In genomic region chr17:76071497-76072148, GRCh38 we compare ENCODE assay signal across 8 cellular contexts. TPM values are rescaled to one million over a fixed set of nuclear protein-coding genes. Genes with fewer than 3 reads are reported as not detected.
DNase-seq lines count a peak whose midpoint lies in the region; ATAC-seq, FAIRE-seq and TF ChIP-seq lines count a peak whose summit lies in the region.

No MANE protein-coding gene starts in this region.

- ATAC-seq in GM18907 (IDR thresholded peaks at IDR 0.05; ENCODE audit: unreplicated experiment): peak; percentile 9

- TF ChIP-seq CTCF in RWPE1 (conservative IDR thresholded peaks at IDR 0.05; ENCODE audit: low read depth) (no peak), endothelial cell of umbilical vein (IDR thresholded peaks at IDR 0.05; ENCODE audit: extremely low read depth in 1 of 2, insufficient read depth in 1 of 2, low read depth in 1 of 2, low read length in 2 of 2) (no peak)

- H4K91ac ChIP-seq in trophoblast cell (ENCODE audit: low read depth, low read length): peak overlapping the region; percentile 49

- H3K14ac ChIP-seq in trophoblast cell (ENCODE audit: low read length): peak overlapping the region; percentile 86

- DNase-seq in RWPE1 (ENCODE audit: low spot score) (no peak), endothelial cell of umbilical vein (ENCODE audit: low read depth, low spot score) (no peak), trophoblast cell (no peak), NCI-H187 treated with DMSO at 0.1 percent for 48 hours (lab: John Stamatoyannopoulos, UW) (no peak), dedifferentiated amniotic fluid mesenchymal stem cell (ENCODE audit: extremely low spot score) (no peak), HCEC 1CT (no peak), foreskin melanocyte (no peak)

- H4K8ac ChIP-seq in trophoblast cell (ENCODE audit: low read depth, low read length): peak overlapping the region; percentile 61

- H3K23ac ChIP-seq in trophoblast cell (ENCODE audit: low read length): no peak overlapping the region

- H3K27me3 ChIP-seq in endothelial cell of umbilical vein (ENCODE audit: control insufficient read depth in 2 of 2, insufficient read depth in 2 of 2, low read length in 2 of 2) (peaks cover 27 to 33% of the 10 kb centered on the region in 2 experiments), trophoblast cell (ENCODE audit: insufficient read depth, low read length) (peaks cover 31% of the 10 kb centered on the region)

- H3K9me1 ChIP-seq in endothelial cell of umbilical vein (replicated peaks; ENCODE audit: control insufficient read depth, extremely low read depth, insufficient read depth, low read length): no peaks in the 10 kb centered on the region

- H2BK12ac ChIP-seq in trophoblast cell (ENCODE audit: low read length): no peak overlapping the region

- no peak for TF ChIP-seq POLR2A in endothelial cell of umbilical vein (IDR thresholded peaks at IDR 0.05; ENCODE audit: low read depth, low read length)

- H2AFZ ChIP-seq in endothelial cell of umbilical vein (ENCODE audit: low read depth, low read length) (peak overlapping the region; percentile 43), trophoblast cell (ENCODE audit: insufficient read depth, low read length, poor library complexity) (peak overlapping the region; percentile 7)

- intact Hi-C loops in endothelial cell of umbilical vein (cut with micrococcal nuclease): loop anchor here (1.0 to 5.0 kb wide), 2 partner anchors 32 to 44 kb away; partner anchors contain the start of genes EVPL and EXOC7

- H3K4me2 ChIP-seq in endothelial cell of umbilical vein (ENCODE audit: insufficient read depth, low read length): peak overlapping the region; percentile 87
- H3K4me2 ChIP-seq in trophoblast cell (ENCODE audit: low read length): peak overlapping the region; percentile 95

- peaks cover 2% of the 10 kb centered on the region for H4K20me1 ChIP-seq in endothelial cell of umbilical vein (replicated peaks; ENCODE audit: control insufficient read depth, extremely low read depth, insufficient read depth, low read length)

- peak overlapping the region; percentile 54 for H2BK5ac ChIP-seq in trophoblast cell (ENCODE audit: low read depth, low read length, poor library complexity)

- H3K79me1 ChIP-seq in trophoblast cell (ENCODE audit: low read length): peaks cover 10% of the 10 kb centered on the region

- H3K18ac ChIP-seq in trophoblast cell (ENCODE audit: low read length): peak overlapping the region; percentile 2

- H3K4me1 ChIP-seq in endothelial cell of umbilical vein (ENCODE audit: control insufficient read depth, extremely low read depth, insufficient read depth, low read length) (peaks cover 16% of the 10 kb centered on the region), trophoblast cell (ENCODE audit: control insufficient read depth in 1 of 2, insufficient read depth in 2 of 2, low read length in 2 of 2) (peaks cover 4 to 9% of the 10 kb centered on the region in 2 experiments)

- peak overlapping the region; percentile 85 for H4K12ac ChIP-seq in trophoblast cell (ENCODE audit: low read depth, low read length)

- dilution Hi-C loops in endothelial cell of umbilical vein (cut with MboI; ENCODE audit: extremely low pct_ligation_motif_present, low sequenced_read_pairs): no loop called here

- H2AK5ac ChIP-seq in trophoblast cell (ENCODE audit: low read length): peak overlapping the region; percentile 91

- peak overlapping the region; percentile 21 for H2BK120ac ChIP-seq in trophoblast cell (ENCODE audit: insufficient read depth, low read length, poor library complexity)

- CTCF ChIA-PET in RWPE1 (lab: Yijun Ruan, JAX): interaction anchor here (1.2 kb wide), 1 partner anchor 208 kb away, joined by 5 read pairs; no protein-coding TSS in a partner anchor
- CTCF ChIA-PET in endothelial cell of umbilical vein (lab: Charles Lee): interaction anchor here (1.0 to 1.7 kb wide), 3 partner anchors 11 to 58 kb away, joined by 3 to 10 read pairs (median 3); no protein-coding TSS in a partner anchor

- H3K36me3 ChIP-seq in endothelial cell of umbilical vein (ENCODE audit: control insufficient read depth in 2 of 2, extremely low read depth in 1 of 2, insufficient read depth in 2 of 2, low read length in 2 of 2) (peaks cover 2 to 11% of the 10 kb centered on the region in 2 experiments), trophoblast cell (ENCODE audit: control insufficient read depth in 1 of 2, insufficient read depth in 2 of 2, low read length in 2 of 2) (peaks cover 18 to 20% of the 10 kb centered on the region in 2 experiments)

- H3K4me3 ChIP-seq in endothelial cell of umbilical vein (replicated peaks in 1 of 3; ENCODE audit: insufficient read depth in 1 of 3, low read depth in 1 of 3, low read length in 3 of 3) (peak overlapping the region; percentile 59 to 95 (median 73)), trophoblast cell (ENCODE audit: low read depth, low read length) (peak overlapping the region; percentile 91)

- H3K9me3 ChIP-seq in endothelial cell of umbilical vein (replicated peaks; ENCODE audit: control insufficient read depth, insufficient read depth, low read length) (no peaks in the 10 kb centered on the region), trophoblast cell (ENCODE audit: insufficient read depth, low read depth, low read length) (peaks cover 9% of the 10 kb centered on the region)

- peak overlapping the region; percentile 84 for H3K4ac ChIP-seq in trophoblast cell (ENCODE audit: low read depth, low read length)

- POLR2A ChIA-PET in RWPE1 (lab: Yijun Ruan, JAX; ENCODE audit: low non-redundant PET): interaction anchor here (0.7 kb wide), 1 partner anchor 187 kb away, joined by 4 read pairs; no protein-coding TSS in a partner anchor
- POLR2A ChIA-PET in endothelial cell of umbilical vein (lab: Charles Lee): interaction anchor here (1.2 kb wide), 1 partner anchor 8 kb away, joined by 8 read pairs; no protein-coding TSS in a partner anchor

- peak overlapping the region; percentile 82 for H3K27ac ChIP-seq in RWPE1
- peak overlapping the region; percentile 67 for H3K27ac ChIP-seq in endothelial cell of umbilical vein (ENCODE audit: insufficient read depth, low read depth, low read length)
- no peak overlapping the region for H3K27ac ChIP-seq in trophoblast cell (ENCODE audit: low read depth, low read length)

- H3K79me2 ChIP-seq in endothelial cell of umbilical vein (ENCODE audit: control insufficient read depth, insufficient read depth, low read length) (peaks cover 35% of the 10 kb centered on the region), trophoblast cell (ENCODE audit: control insufficient read depth, insufficient read depth, low read length, poor library complexity) (peaks cover 9% of the 10 kb centered on the region)

- no CpG with 5 or more reads among the region's 17 CpGs for WGBS in trophoblast cell (ENCODE audit: extremely low coverage, insufficient coverage, insufficient read length)

- peak; percentile 80 for FAIRE-seq in endothelial cell of umbilical vein (lab: Jason Lieb, UNC)

- H3K9ac ChIP-seq in endothelial cell of umbilical vein (replicated peaks; ENCODE audit: extremely low read depth, insufficient read depth, low read length) (peak overlapping the region; percentile 82), trophoblast cell (ENCODE audit: low read length) (peak overlapping the region; percentile 97)

- BruUV-seq in endothelial cell of umbilical vein (replicated peaks; lab: Mats Ljungman, UMichigan): TSS peak; percentile 47

RNA-seq across cellular contexts. Expression of gene SRP68, which starts 0.7 kb away (rescaled TPM):
- 77.6 and 81.7 TPM in 2 replicates for total RNA-seq in endothelial cell of umbilical vein
- polyA plus RNA-seq in endothelial cell of umbilical vein: 55.8 and 64.6 TPM in 2 replicates
- 60.5 and 79.4 TPM in 2 replicates for polyA plus RNA-seq in endothelial cell of umbilical vein (2011; cell fraction: cytosol; rRNA removed)
- polyA plus RNA-seq in endothelial cell of umbilical vein (2011; cell fraction: nucleus; rRNA removed): 62.9 and 65.6 TPM in 2 replicates
- 73.2 and 88.3 TPM in 2 replicates for polyA plus RNA-seq in endothelial cell of umbilical vein (2012)
- polyA minus RNA-seq in endothelial cell of umbilical vein: 63.1 and 67.7 TPM in 2 replicates
- 28.5 TPM for polyA minus RNA-seq in endothelial cell of umbilical vein (2011; cell fraction: cytosol; rRNA and poly(A)+ RNA removed)
- 47.6 and 56.8 TPM in 2 replicates for polyA minus RNA-seq in endothelial cell of umbilical vein (2011; cell fraction: nucleus; rRNA and poly(A)+ RNA removed)
- polyA plus RNA-seq in trophoblast cell (2013): 81.8 and 83.6 TPM in 2 replicates

RNA-seq across cellular contexts. Expression of gene GALR2, which starts 3.0 kb away (rescaled TPM):
- not detected in 2 replicates for total RNA-seq in endothelial cell of umbilical vein
- 0.47 and 0.53 TPM in 2 replicates for polyA plus RNA-seq in endothelial cell of umbilical vein
- 0.14 TPM in 2 replicates for polyA plus RNA-seq in endothelial cell of umbilical vein (2011; cell fraction: cytosol; rRNA removed)
- polyA plus RNA-seq in endothelial cell of umbilical vein (2011; cell fraction: nucleus; rRNA removed): 0.27 TPM in 1 of 2 replicates, not detected in the other
- polyA plus RNA-seq in endothelial cell of umbilical vein (2012): 0.20 TPM in 1 of 2 replicates, not detected in the other
- polyA minus RNA-seq in endothelial cell of umbilical vein: 0.17 TPM in 1 of 2 replicates, not detected in the other
- 0.72 TPM for polyA minus RNA-seq in endothelial cell of umbilical vein (2011; cell fraction: cytosol; rRNA and poly(A)+ RNA removed)
- not detected in 2 replicates for polyA minus RNA-seq in endothelial cell of umbilical vein (2011; cell fraction: nucleus; rRNA and poly(A)+ RNA removed)
- 0.15 and 0.19 TPM in 2 replicates for polyA plus RNA-seq in trophoblast cell (2013)

RNA-seq across cellular contexts. Expression of gene ZACN, which starts 7.4 kb away (rescaled TPM):
- not detected in 2 replicates for total RNA-seq in endothelial cell of umbilical vein
- 0.05 and 0.18 TPM in 2 replicates for polyA plus RNA-seq in endothelial cell of umbilical vein
- 0.03 and 0.13 TPM in 2 replicates for polyA plus RNA-seq in endothelial cell of umbilical vein (2011; cell fraction: cytosol; rRNA removed)
- polyA plus RNA-seq in endothelial cell of umbilical vein (2011; cell fraction: nucleus; rRNA removed): 0.34 and 0.50 TPM in 2 replicates
- 0.41 and 3.6 TPM in 2 replicates for polyA plus RNA-seq in endothelial cell of umbilical vein (2012)
- not detected in 2 replicates for polyA minus RNA-seq in endothelial cell of umbilical vein
- not detected for polyA minus RNA-seq in endothelial cell of umbilical vein (2011; cell fraction: cytosol; rRNA and poly(A)+ RNA removed)
- not detected in 2 replicates for polyA minus RNA-seq in endothelial cell of umbilical vein (2011; cell fraction: nucleus; rRNA and poly(A)+ RNA removed)
- 0.05 TPM in 1 of 2 replicates, not detected in the other for polyA plus RNA-seq in trophoblast cell (2013)

RNA-seq across cellular contexts. Expression of gene EXOC7, which starts 32.0 kb away (rescaled TPM):
- 122 and 137 TPM in 2 replicates for total RNA-seq in endothelial cell of umbilical vein
- polyA plus RNA-seq in endothelial cell of umbilical vein: 91.5 and 104 TPM in 2 replicates
- 75.7 and 77.3 TPM in 2 replicates for polyA plus RNA-seq in endothelial cell of umbilical vein (2011; cell fraction: cytosol; rRNA removed)
- polyA plus RNA-seq in endothelial cell of umbilical vein (2011; cell fraction: nucleus; rRNA removed): 211 and 239 TPM in 2 replicates
- polyA plus RNA-seq in endothelial cell of umbilical vein (2012): 127 and 145 TPM in 2 replicates
- polyA minus RNA-seq in endothelial cell of umbilical vein: 135 and 149 TPM in 2 replicates
- polyA minus RNA-seq in endothelial cell of umbilical vein (2011; cell fraction: cytosol; rRNA and poly(A)+ RNA removed): 57.0 TPM
- 89.1 and 93.6 TPM in 2 replicates for polyA minus RNA-seq in endothelial cell of umbilical vein (2011; cell fraction: nucleus; rRNA and poly(A)+ RNA removed)
- polyA plus RNA-seq in trophoblast cell (2013): 58.5 and 61.2 TPM in 2 replicates

RNA-seq across cellular contexts. Expression of gene EVPL, which starts 44.5 kb away (rescaled TPM):
- not detected in 2 replicates for total RNA-seq in endothelial cell of umbilical vein
- polyA plus RNA-seq in endothelial cell of umbilical vein: not detected in 2 replicates
- not detected in 2 replicates for polyA plus RNA-seq in endothelial cell of umbilical vein (2011; cell fraction: cytosol; rRNA removed)
- not detected in 2 replicates for polyA plus RNA-seq in endothelial cell of umbilical vein (2011; cell fraction: nucleus; rRNA removed)
- polyA plus RNA-seq in endothelial cell of umbilical vein (2012): not detected in 2 replicates
- polyA minus RNA-seq in endothelial cell of umbilical vein: not detected in 2 replicates
- polyA minus RNA-seq in endothelial cell of umbilical vein (2011; cell fraction: cytosol; rRNA and poly(A)+ RNA removed): 4.3 TPM
- polyA minus RNA-seq in endothelial cell of umbilical vein (2011; cell fraction: nucleus; rRNA and poly(A)+ RNA removed): not detected in 2 replicates
- polyA plus RNA-seq in trophoblast cell (2013): 0.04 and 0.06 TPM in 2 replicates
